25 cellular contexts compared by ENCODE assay signal in the genomic region with DNA sequence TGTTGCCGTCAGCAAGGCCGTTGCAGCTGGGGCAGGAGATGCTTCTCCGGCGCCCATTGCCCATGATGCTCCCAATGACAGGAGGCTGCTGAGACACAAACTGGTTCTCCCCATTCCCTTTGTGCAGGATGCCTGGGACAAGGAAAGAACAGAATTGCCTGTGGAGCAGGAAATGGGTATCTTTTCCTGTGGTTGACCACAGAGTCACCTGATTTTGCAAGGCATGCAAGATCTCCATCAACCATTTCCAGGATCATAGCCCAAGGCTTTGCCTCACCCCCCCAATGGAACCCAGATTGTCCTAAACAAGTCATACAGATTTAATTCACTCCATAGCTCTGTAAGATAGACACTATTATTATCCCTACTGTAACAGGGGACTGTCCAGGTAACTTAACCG.
DNase-seq lines count a peak whose midpoint lies in the region; ATAC-seq, FAIRE-seq and TF ChIP-seq lines count a peak whose summit lies in the region.
"Had no signal": no experiment of that assay in that cellular context is flagged by ENCODE, and none has a peak within 500 bp of the region (broad histone marks: within the 10 kb centered on the region; RNA-seq: fewer than 3 reads in every experiment).

No MANE protein-coding gene starts in this region.

- DNase-seq in H54 (ENCODE audit: insufficient read length, low spot score) (peak; percentile 26), RCC 7860 (ENCODE audit: low spot score) (peak; percentile 8), bronchial epithelial cell (ENCODE audit: low read depth) (peak; percentile 13), kidney tubule cell (ENCODE audit: low spot score) (peak; percentile 69), GOT3 (lab: John Stamatoyannopoulos, UW) (no peak), upper lobe of right lung (no peak), NCI-H146 (lab: John Stamatoyannopoulos, UW) (no peak)
- DNase-seq: ACHN; CD4-positive, alpha-beta memory T cell; DMS53; EL; GF-D8; KG1; NCI-H1092 treated with DMSO at 0.1 percent for 48 hours; NCI-H1436 treated with DMSO at 0.1 percent for 48 hours; NCI-H2081; NCI-H2171 treated with DMSO at 0.1 percent for 48 hours; NCI-H446; NCI-H526; SJCRH30; T-cell had no signal

- H3K36me3 ChIP-seq in bronchial epithelial cell (ENCODE audit: control insufficient read depth, insufficient read depth, low read length), result no peaks in the 10 kb centered on the region
- no peaks in the 10 kb centered on the region for H3K36me3 ChIP-seq in upper lobe of right lung
- H3K36me3 ChIP-seq: SJCRH30 had no signal

- H3K4me1 ChIP-seq in upper lobe of right lung, result no peaks in the 10 kb centered on the region
- H3K4me1 ChIP-seq: SJCRH30 had no signal

- no peaks in the 10 kb centered on the region for H3K9me3 ChIP-seq in upper lobe of right lung
- H3K9me3 ChIP-seq: BLaER1 treated with 17β-estradiol and CSF1 and Interleukin-3, amounts not matched to agents 10 nM and 100 nM; SJCRH30 had no signal

- no peak overlapping the region for H3K27ac ChIP-seq in upper lobe of right lung
- H3K27ac ChIP-seq: BLaER1 treated with 17β-estradiol and CSF1 and Interleukin-3, amounts not matched to agents 10 nM and 100 nM; HL-60; SJCRH30 had no signal

- H3K27me3 ChIP-seq in bronchial epithelial cell (ENCODE audit: control insufficient read depth, insufficient read depth, low read length) (peaks cover 1% of the 10 kb centered on the region), upper lobe of right lung (no peaks in the 10 kb centered on the region)
- H3K27me3 ChIP-seq: BLaER1 treated with 17β-estradiol and CSF1 and Interleukin-3, amounts not matched to agents 10 nM and 100 nM; SJCRH30 had no signal

- no peak for TF ChIP-seq CTCF in bronchial epithelial cell (IDR thresholded peaks at IDR 0.05; ENCODE audit: insufficient read depth, low read length, severe bottlenecking)
- no peak for TF ChIP-seq CTCF in upper lobe of right lung (IDR thresholded peaks at IDR 0.05)

- FAIRE-seq in H54 (lab: Jason Lieb, UNC) (peak; percentile 20), RCC 7860 (lab: Jason Lieb, UNC) (no peak), bronchial epithelial cell (lab: Jason Lieb, UNC) (peak; percentile 7)
- FAIRE-seq: H1 had no signal

- ATAC-seq in HG02870 (IDR thresholded peaks at IDR 0.05; ENCODE audit: unreplicated experiment) (no peak), upper lobe of right lung (no peak)
- ATAC-seq: T-cell had no signal

- intact Hi-C loops in upper lobe of right lung (cut with DNase I), result no loop called here

- TF ChIP-seq POLR2A in H54 (IDR thresholded peaks at IDR 0.05; ENCODE audit: low read depth, low read length), result no peak

- H3K4me3 ChIP-seq in bronchial epithelial cell (ENCODE audit: low read depth, low read length) (no peak overlapping the region), upper lobe of right lung (no peak overlapping the region)
- H3K4me3 ChIP-seq: BLaER1 treated with 17β-estradiol and CSF1 and Interleukin-3, amounts not matched to agents 10 nM and 100 nM; SJCRH30 had no signal

Comparison
In these comparisons a context has a peak if more than half of its experiments do, and no peak if none do; other contexts are left out.
1. DNase-seq: peak in H54 (single experiment), RCC 7860 (single experiment), bronchial epithelial cell (single experiment) and kidney tubule cell (single experiment); none in GOT3 (single experiment), upper lobe of right lung (single experiment) and NCI-H146 (single experiment).